In genomic region chr3:46027736-46028397, GRCh38 we compare ENCODE assay signal across 26 cellular contexts. TPM values are rescaled to one million over a fixed set of nuclear protein-coding genes. Genes with fewer than 3 reads are reported as not detected.
DNase-seq lines count a peak whose midpoint lies in the region; ATAC-seq and TF ChIP-seq lines count a peak whose summit lies in the region.
"Had no signal": no experiment of that assay in that cellular context is flagged by ENCODE, and none has a peak within 500 bp of the region (broad histone marks: within the 10 kb centered on the region; RNA-seq: fewer than 3 reads in every experiment).

No MANE protein-coding gene starts in this region.

- H3K27ac Mint-ChIP-seq in stimulated activated effector memory CD8-positive, alpha-beta T cell treated with anti-CD3 and anti-CD28 coated beads, Interleukin-12 subunit alpha, Interleukin-12 subunit beta, amount 100 ng/mL, for 72 hours: no peak overlapping the region
- H3K27ac Mint-ChIP-seq in Calu3 (ENCODE audit: unreplicated experiment): no peak overlapping the region
- H3K27ac Mint-ChIP-seq: activated naive CD8-positive, alpha-beta T cell treated with anti-CD3 and anti-CD28 coated beads for 36 hours; activated T-helper 17 cell treated with anti-CD3 and anti-CD28 coated beads, Interleukin-2, amount 50 U/mL, for 72 hours; nephron progenitor cell had no signal

- peaks cover 6% of the 10 kb centered on the region for H3K36me3 Mint-ChIP-seq in stimulated activated effector memory CD8-positive, alpha-beta T cell treated with anti-CD3 and anti-CD28 coated beads, Interleukin-12 subunit alpha, Interleukin-12 subunit beta, amount 100 ng/mL, for 72 hours
- no peaks in the 10 kb centered on the region for H3K36me3 Mint-ChIP-seq in Calu3 (ENCODE audit: insufficient read depth, unreplicated experiment)

- H3K4me3 Mint-ChIP-seq in stimulated activated effector memory CD8-positive, alpha-beta T cell treated with anti-CD3 and anti-CD28 coated beads, Interleukin-12 subunit alpha, Interleukin-12 subunit beta, amount 100 ng/mL, for 72 hours: no peak overlapping the region
- no peak overlapping the region for H3K4me3 Mint-ChIP-seq in Calu3 (ENCODE audit: low read depth, unreplicated experiment)
- H3K4me3 Mint-ChIP-seq: activated naive CD8-positive, alpha-beta T cell treated with anti-CD3 and anti-CD28 coated beads for 36 hours; activated T-helper 17 cell treated with anti-CD3 and anti-CD28 coated beads, Interleukin-2, amount 50 U/mL, for 72 hours; nephron progenitor cell had no signal

- peaks cover 10% of the 10 kb centered on the region for H3K4me1 Mint-ChIP-seq in stimulated activated effector memory CD8-positive, alpha-beta T cell treated with anti-CD3 and anti-CD28 coated beads, Interleukin-12 subunit alpha, Interleukin-12 subunit beta, amount 100 ng/mL, for 72 hours
- no peaks in the 10 kb centered on the region for H3K4me1 Mint-ChIP-seq in Calu3 (ENCODE audit: low read depth, unreplicated experiment)
- H3K4me1 Mint-ChIP-seq: activated naive CD8-positive, alpha-beta T cell treated with anti-CD3 and anti-CD28 coated beads for 36 hours; activated T-helper 17 cell treated with anti-CD3 and anti-CD28 coated beads, Interleukin-2, amount 50 U/mL, for 72 hours; nephron progenitor cell had no signal

- no peaks in the 10 kb centered on the region for H3K36me3 ChIP-seq in HEK293 (ENCODE audit: control insufficient read depth in 2 of 2, insufficient read depth in 1 of 2, low read length in 2 of 2)
- H3K36me3 ChIP-seq: sigmoid colon, uterus had no signal

- peaks cover 8% of the 10 kb centered on the region for H3K9me3 Mint-ChIP-seq in stimulated activated effector memory CD8-positive, alpha-beta T cell treated with anti-CD3 and anti-CD28 coated beads, Interleukin-12 subunit alpha, Interleukin-12 subunit beta, amount 100 ng/mL, for 72 hours
- H3K9me3 Mint-ChIP-seq in Calu3 (ENCODE audit: low read depth, unreplicated experiment): peaks cover 8% of the 10 kb centered on the region

- peaks cover 29% of the 10 kb centered on the region for H3K27me3 Mint-ChIP-seq in Calu3 (ENCODE audit: unreplicated experiment)
- H3K27me3 Mint-ChIP-seq: activated naive CD8-positive, alpha-beta T cell treated with anti-CD3 and anti-CD28 coated beads for 36 hours; activated T-helper 17 cell treated with anti-CD3 and anti-CD28 coated beads, Interleukin-2, amount 50 U/mL, for 72 hours had no signal

- CTCF ChIA-PET in HEK293 (lab: Yijun Ruan, JAX) (interaction anchor here (0.6 kb wide), 1 partner anchor 9 kb away, joined by 3 read pairs; no protein-coding TSS in a partner anchor), Calu3 (lab: Charles Lee) (no interaction called here)

- BruUV-seq in Calu3 (replicated peaks; lab: Mats Ljungman, UMichigan): no TSS peak

- DNase-seq in CMK (ENCODE audit: low read depth) (peak; percentile 21), NOMO-1 treated with dmso at 0.1 percent for 144 hours (lab: John Stamatoyannopoulos, UW; ENCODE audit: unreplicated experiment) (peak; percentile 5), fibroblast of the aortic adventitia (ENCODE audit: low read depth) (peak; percentile 4), Calu3 (no peak)
- DNase-seq in stimulated activated effector memory CD8-positive, alpha-beta T cell treated with anti-CD3 and anti-CD28 coated beads, Interleukin-12 subunit alpha, Interleukin-12 subunit beta, amount 100 ng/mL, for 72 hours (ENCODE audit: low spot score in 2 of 2): no peak
- no peak for DNase-seq in effector CD4-positive, alpha-beta T cell
- DNase-seq: activated CD4-positive, alpha-beta T cell treated with anti-CD3 and anti-CD28 coated beads, Interleukin-2, amount 50 U/mL, for 4 hours; activated CD8-positive, alpha-beta memory T cell treated with anti-CD3 and anti-CD28 coated beads, Interleukin-2, amount 50 U/mL, for 4 hours; activated naive CD8-positive, alpha-beta T cell treated with anti-CD3 and anti-CD28 coated beads for 36 hours; C1 segment of cervical spinal cord; cerebellar nuclear complex; GF-D8; left ventricle myocardium superior; NCI-H146; NCI-H2171 treated with DMSO at 0.1 percent for 48 hours; NCI-H748 treated with DMSO at 0.1 percent for 48 hours; nephron progenitor cell; PC-9; sigmoid colon; substantia nigra; uterus had no signal

- no peak overlapping the region for H3K27ac ChIP-seq in HEK293 (ENCODE audit: extremely low read depth, low read depth, low read length)
- H3K27ac ChIP-seq: PC-9, sigmoid colon, uterus had no signal

- no peak for TF ChIP-seq CTCF in HEK293 (tag by site-specific recombination; IDR thresholded peaks at IDR 0.05)
- TF ChIP-seq CTCF in fibroblast of the aortic adventitia (IDR thresholded peaks at IDR 0.05; ENCODE audit: insufficient read depth, low read length): no peak
- no peak for TF ChIP-seq CTCF in Calu3 (IDR thresholded peaks at IDR 0.05; ENCODE audit: unreplicated experiment)

- no peak for ATAC-seq in stimulated activated effector memory CD8-positive, alpha-beta T cell treated with anti-CD3 and anti-CD28 coated beads, Interleukin-12 subunit alpha, Interleukin-12 subunit beta, amount 100 ng/mL, for 72 hours
- ATAC-seq in HG02885 (IDR thresholded peaks at IDR 0.05; ENCODE audit: poor library complexity, unreplicated experiment): no peak
- ATAC-seq: activated T-helper 17 cell treated with anti-CD3 and anti-CD28 coated beads, Interleukin-2, amount 50 U/mL, for 72 hours; left ventricle myocardium superior had no signal

- no peaks in the 10 kb centered on the region for H3K9me3 ChIP-seq in HEK293 (ENCODE audit: control insufficient read depth, insufficient read depth, low read depth, low read length)
- H3K9me3 ChIP-seq: uterus had no signal

- H3K4me3 ChIP-seq in HEK293 (ENCODE audit: low read depth, low read length) (no peak overlapping the region), fibroblast of the aortic adventitia (ENCODE audit: low read depth, low read length) (no peak overlapping the region)
- H3K4me3 ChIP-seq: PC-9, sigmoid colon, uterus had no signal

- intact Hi-C loops in Calu3 (cut with micrococcal nuclease; ENCODE audit: unreplicated experiment): no loop called here

- POLR2A ChIA-PET in HEK293 (lab: Yijun Ruan, JAX): no interaction called here

- no peaks in the 10 kb centered on the region for H3K4me1 ChIP-seq in HEK293 (ENCODE audit: control insufficient read depth, insufficient read depth, low read length)
- H3K4me1 ChIP-seq: sigmoid colon, uterus had no signal

TF ChIP-seq in HEK293, 187 proteins besides CTCF, POLR2A, EP300 and RAD21:
- TF ChIP-seq ZBTB17 (tag by site-specific recombination; IDR thresholded peaks at IDR 0.05) (no peak), SETDB1 (IDR thresholded peaks at IDR 0.05; ENCODE audit: insufficient read length, low read length) (peak; percentile 79)

RNA-seq across cellular contexts. Expression of gene XCR1, which starts 0.6 kb away (rescaled TPM):
- total RNA-seq in fibroblast of the aortic adventitia (ENCODE audit: low replicate concordance) (not detected in 2 replicates), Calu3 (2022) (not detected in 2 replicates)
- total RNA-seq: activated naive CD8-positive, alpha-beta T cell treated with anti-CD3 and anti-CD28 coated beads for 36 hours; epithelial cell of proximal tubule; frontal cortex; left ventricle myocardium superior had no signal

RNA-seq across cellular contexts. Expression of gene FYCO1, which starts 32.2 kb away (rescaled TPM):
- total RNA-seq in fibroblast of the aortic adventitia (ENCODE audit: low replicate concordance) (28.0 and 57.8 TPM in 2 replicates), Calu3 (2022) (24.5 and 26.7 TPM in 2 replicates)

Comparison
In these comparisons a context has a peak if more than half of its experiments do, and no peak if none do; other contexts are left out.
1. DNase-seq: peak in CMK (single experiment), NOMO-1 treated with dmso at 0.1 percent for 144 hours (single experiment) and fibroblast of the aortic adventitia (single experiment); none in stimulated activated effector memory CD8-positive, alpha-beta T cell treated with anti-CD3 and anti-CD28 coated beads, Interleukin-12 subunit alpha, Interleukin-12 subunit beta, amount 100 ng/mL, for 72 hours (0 of 2), effector CD4-positive, alpha-beta T cell (single experiment) and Calu3 (single experiment).